In the genomic region with DNA sequence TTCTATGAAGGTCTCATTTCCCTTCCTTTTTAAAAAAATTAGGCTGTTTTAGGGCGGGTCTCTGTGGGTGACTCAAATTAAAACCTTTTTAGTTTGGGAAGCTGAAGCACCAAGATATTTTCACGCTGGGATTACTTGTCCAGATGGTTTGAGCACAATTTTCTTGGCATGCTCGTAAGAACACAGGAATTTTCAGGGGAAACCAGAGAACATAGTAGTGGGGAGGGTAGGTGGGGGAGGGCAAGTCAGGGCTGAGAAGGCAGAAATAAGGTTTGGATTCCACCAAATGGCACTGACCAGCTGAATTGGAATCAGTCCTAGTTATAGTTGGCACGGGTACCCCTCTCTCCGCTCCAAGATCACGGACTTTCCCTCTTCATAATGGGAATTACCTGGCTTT, we compare ENCODE assay signal across 1 cellular context.
TF ChIP-seq lines count a peak whose summit lies in the region.

No MANE protein-coding gene starts in this region.

TF ChIP-seq in HepG2, 621 proteins besides CTCF, POLR2A, EP300 and RAD21 (continued from another document):
- TF ChIP-seq, protein P1, sequence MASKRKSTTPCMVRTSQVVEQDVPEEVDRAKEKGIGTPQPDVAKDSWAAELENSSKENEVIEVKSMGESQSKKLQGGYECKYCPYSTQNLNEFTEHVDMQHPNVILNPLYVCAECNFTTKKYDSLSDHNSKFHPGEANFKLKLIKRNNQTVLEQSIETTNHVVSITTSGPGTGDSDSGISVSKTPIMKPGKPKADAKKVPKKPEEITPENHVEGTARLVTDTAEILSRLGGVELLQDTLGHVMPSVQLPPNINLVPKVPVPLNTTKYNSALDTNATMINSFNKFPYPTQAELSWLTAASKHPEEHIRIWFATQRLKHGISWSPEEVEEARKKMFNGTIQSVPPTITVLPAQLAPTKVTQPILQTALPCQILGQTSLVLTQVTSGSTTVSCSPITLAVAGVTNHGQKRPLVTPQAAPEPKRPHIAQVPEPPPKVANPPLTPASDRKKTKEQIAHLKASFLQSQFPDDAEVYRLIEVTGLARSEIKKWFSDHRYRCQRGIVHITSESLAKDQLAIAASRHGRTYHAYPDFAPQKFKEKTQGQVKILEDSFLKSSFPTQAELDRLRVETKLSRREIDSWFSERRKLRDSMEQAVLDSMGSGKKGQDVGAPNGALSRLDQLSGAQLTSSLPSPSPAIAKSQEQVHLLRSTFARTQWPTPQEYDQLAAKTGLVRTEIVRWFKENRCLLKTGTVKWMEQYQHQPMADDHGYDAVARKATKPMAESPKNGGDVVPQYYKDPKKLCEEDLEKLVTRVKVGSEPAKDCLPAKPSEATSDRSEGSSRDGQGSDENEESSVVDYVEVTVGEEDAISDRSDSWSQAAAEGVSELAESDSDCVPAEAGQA (IDR thresholded peaks at IDR 0.05; ENCODE audit: low read depth): no peak
- TF ChIP-seq, protein P1 (CRISPR knock-in tag; IDR thresholded peaks at IDR 0.05; ENCODE audit: borderline replicate concordance): no peak
- no peak for TF ChIP-seq ARNTL (CRISPR knock-in tag; IDR thresholded peaks at IDR 0.05)
